17 cellular contexts compared by ENCODE assay signal in genomic region chr6:90753820-90754604, GRCh38.
"Had no signal": no experiment of that assay in that cellular context is flagged by ENCODE, and none has a peak within 500 bp of the region (broad histone marks: within the 10 kb centered on the region; RNA-seq: fewer than 3 reads in every experiment).

No MANE protein-coding gene starts in this region.

- H3K4me3 Mint-ChIP-seq: activated CD4-positive, alpha-beta memory T cell treated with anti-CD3 and anti-CD28 coated beads, Interleukin-2, amount 10 ng/mL, durations not matched to agents 7 days and 5 days; activated CD4-positive, alpha-beta T cell treated with anti-CD3 and anti-CD28 coated beads, Interleukin-2, amount 10 ng/mL, durations not matched to agents 24 days and 14 days; activated naive CD4-positive, alpha-beta T cell treated with anti-CD3 and anti-CD28 coated beads for 36 hours; activated naive CD8-positive, alpha-beta T cell treated with anti-CD3 and anti-CD28 coated beads, Interleukin-2, amount 10 ng/mL, durations not matched to agents 7 days and 5 days; activated T-cell treated with anti-CD3 and anti-CD28 coated beads, Interleukin-2, amount 50 U/mL, for 72 hours; immature natural killer cell; naive thymus-derived CD8-positive, alpha-beta T cell had no signal

- H3K36me3 ChIP-seq: left ventricle myocardium inferior, thyroid gland had no signal

- ATAC-seq: activated T-cell treated with anti-CD3 and anti-CD28 coated beads, Interleukin-2, amount 50 U/mL, for 72 hours; naive thymus-derived CD8-positive, alpha-beta T cell; right cardiac atrium had no signal

- H3K27ac Mint-ChIP-seq: activated CD4-positive, alpha-beta memory T cell treated with anti-CD3 and anti-CD28 coated beads, Interleukin-2, amount 10 ng/mL, durations not matched to agents 7 days and 5 days; activated CD4-positive, alpha-beta T cell treated with anti-CD3 and anti-CD28 coated beads, Interleukin-2, amount 10 ng/mL, durations not matched to agents 24 days and 14 days; activated naive CD4-positive, alpha-beta T cell treated with anti-CD3 and anti-CD28 coated beads for 36 hours; activated naive CD8-positive, alpha-beta T cell treated with anti-CD3 and anti-CD28 coated beads, Interleukin-2, amount 10 ng/mL, durations not matched to agents 7 days and 5 days; activated T-cell treated with anti-CD3 and anti-CD28 coated beads, Interleukin-2, amount 50 U/mL, for 72 hours; immature natural killer cell; naive thymus-derived CD8-positive, alpha-beta T cell had no signal

- H3K27ac ChIP-seq: epithelial cell of prostate, left ventricle myocardium inferior, thyroid gland had no signal

- H3K9me3 Mint-ChIP-seq: activated CD4-positive, alpha-beta memory T cell treated with anti-CD3 and anti-CD28 coated beads, Interleukin-2, amount 10 ng/mL, durations not matched to agents 7 days and 5 days; activated CD4-positive, alpha-beta T cell treated with anti-CD3 and anti-CD28 coated beads, Interleukin-2, amount 10 ng/mL, durations not matched to agents 24 days and 14 days; activated naive CD4-positive, alpha-beta T cell treated with anti-CD3 and anti-CD28 coated beads for 36 hours; activated naive CD8-positive, alpha-beta T cell treated with anti-CD3 and anti-CD28 coated beads, Interleukin-2, amount 10 ng/mL, durations not matched to agents 7 days and 5 days; activated T-cell treated with anti-CD3 and anti-CD28 coated beads, Interleukin-2, amount 50 U/mL, for 72 hours; naive thymus-derived CD8-positive, alpha-beta T cell had no signal

- H3K4me1 ChIP-seq: left ventricle myocardium inferior, thyroid gland had no signal

- H3K27me3 ChIP-seq: thyroid gland had no signal

- H3K4me3 ChIP-seq: left ventricle myocardium inferior, thyroid gland had no signal

- H3K4me1 Mint-ChIP-seq: activated CD4-positive, alpha-beta memory T cell treated with anti-CD3 and anti-CD28 coated beads, Interleukin-2, amount 10 ng/mL, durations not matched to agents 7 days and 5 days; activated CD4-positive, alpha-beta T cell treated with anti-CD3 and anti-CD28 coated beads, Interleukin-2, amount 10 ng/mL, durations not matched to agents 24 days and 14 days; activated naive CD8-positive, alpha-beta T cell treated with anti-CD3 and anti-CD28 coated beads, Interleukin-2, amount 10 ng/mL, durations not matched to agents 7 days and 5 days; immature natural killer cell; naive thymus-derived CD8-positive, alpha-beta T cell had no signal

- DNase-seq: activated CD4-positive, alpha-beta memory T cell treated with anti-CD3 and anti-CD28 coated beads, Interleukin-2, amount 10 ng/mL, durations not matched to agents 7 days and 5 days; activated CD4-positive, alpha-beta T cell treated with anti-CD3 and anti-CD28 coated beads, Interleukin-2, amount 10 ng/mL, durations not matched to agents 24 days and 14 days; activated effector memory CD4-positive, alpha-beta T cell treated with Interleukin-2 at 50 U/mL for 16 hours; activated naive CD4-positive, alpha-beta T cell treated with anti-CD3 and anti-CD28 coated beads for 36 hours; activated naive CD8-positive, alpha-beta T cell treated with anti-CD3 and anti-CD28 coated beads, Interleukin-2, amount 10 ng/mL, durations not matched to agents 7 days and 5 days; activated T-cell treated with anti-CD3 and anti-CD28 coated beads, Interleukin-2, amount 50 U/mL, for 72 hours; amniotic stem cell; immature natural killer cell; left ventricle myocardium inferior; naive thymus-derived CD8-positive, alpha-beta T cell; right cardiac atrium; small intestine; stimulated activated CD4-positive, alpha-beta T cell treated with anti-CD3 and anti-CD28 coated beads, Interleukin-15, amount 100 ng/mL, for 24 hours; stimulated activated CD4-positive, alpha-beta T cell treated with anti-CD3 and anti-CD28 coated beads, Interleukin-2, amount 100 ng/mL, for 48 hours; stimulated activated naive CD4-positive, alpha-beta T cell; thyroid gland had no signal

- H3K9me3 ChIP-seq: left ventricle myocardium inferior, thyroid gland had no signal

- H3K36me3 Mint-ChIP-seq: activated naive CD8-positive, alpha-beta T cell treated with anti-CD3 and anti-CD28 coated beads, Interleukin-2, amount 10 ng/mL, durations not matched to agents 7 days and 5 days; immature natural killer cell; naive thymus-derived CD8-positive, alpha-beta T cell had no signal
